In the genomic region with DNA sequence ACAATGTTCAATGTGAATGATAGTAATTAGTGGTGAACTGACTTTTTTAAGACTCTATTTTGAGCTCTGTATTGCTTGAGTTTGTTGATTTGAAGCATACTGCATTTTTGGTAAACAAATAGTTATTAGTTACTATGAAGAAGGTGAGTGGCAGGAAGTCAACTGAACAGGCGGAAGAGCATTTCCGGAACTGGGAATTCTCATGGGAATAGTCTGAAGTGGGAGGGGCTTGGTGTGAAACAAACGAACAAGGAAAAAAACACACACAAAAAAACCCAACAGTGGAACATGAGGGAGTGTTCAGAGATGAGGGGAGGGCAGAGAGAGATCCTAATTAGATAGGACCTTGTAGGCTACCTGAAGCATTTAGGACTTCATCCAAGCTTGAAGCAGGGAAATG, we compare ENCODE assay signal across 16 cellular contexts. TPM values are rescaled to one million over a fixed set of nuclear protein-coding genes. Genes with fewer than 3 reads are reported as not detected.
A peak's percentile ranks its signal among the peaks of the same experiment; 100 is the strongest.
DNase-seq lines count a peak whose midpoint lies in the region; FAIRE-seq and TF ChIP-seq lines count a peak whose summit lies in the region.
"Had no signal": no experiment of that assay in that cellular context is flagged by ENCODE, and none has a peak within 500 bp of the region (broad histone marks: within the 10 kb centered on the region; RNA-seq: fewer than 3 reads in every experiment).

No MANE protein-coding gene starts in this region.

- H3K27me3 ChIP-seq in OCI-LY3 (ENCODE audit: low read depth, low read length) (no peaks in the 10 kb centered on the region), endodermal cell (ENCODE audit: control insufficient read depth, insufficient read depth, low read length, poor library complexity, severe bottlenecking) (no peaks in the 10 kb centered on the region), parathyroid adenoma (ENCODE audit: control insufficient read depth, insufficient read depth, low read length) (no peaks in the 10 kb centered on the region)

- H3K4me3 Mint-ChIP-seq in endodermal cell: no peak overlapping the region
- H3K4me3 Mint-ChIP-seq: T-helper 1 cell treated with Interleukin-12 subunit alpha and Interleukin-12 subunit beta and Interleukin-4 antibody, amounts not matched to agents 30 μg/mL and 1 μg/mL, for 36 hours had no signal

- peak; percentile 17 for DNase-seq in COLO829 (ENCODE audit: low spot score)
- DNase-seq in endodermal cell: no peak
- no peak for DNase-seq in activated gamma-delta T cell (lab: John Stamatoyannopoulos, UW)
- DNase-seq in KG1 (lab: John Stamatoyannopoulos, UW): no peak
- DNase-seq in HTR-8/SVneo (ENCODE audit: insufficient read length, low spot score): no peak
- DNase-seq: C1 segment of cervical spinal cord, EL, NCI-H1417 treated with DMSO at 0.1 percent for 48 hours, NCI-H1930, NCI-H510A, Right ventricle myocardium superior had no signal

- no peaks in the 10 kb centered on the region for H3K36me3 Mint-ChIP-seq in endodermal cell (ENCODE audit: low read depth)

- H3K9ac ChIP-seq in OCI-LY3 (ENCODE audit: low read length) (no peak overlapping the region), endodermal cell (ENCODE audit: extremely low read depth, low read length, poor library complexity, severe bottlenecking) (no peak overlapping the region), parathyroid adenoma (no peak overlapping the region)

- H3K4me3 ChIP-seq in OCI-LY3 (ENCODE audit: low read length) (no peak overlapping the region), endodermal cell (ENCODE audit: low read length) (no peak overlapping the region), parathyroid adenoma (ENCODE audit: low read depth, low read length) (no peak overlapping the region)

- no peaks in the 10 kb centered on the region for H3K79me2 ChIP-seq in OCI-LY3 (ENCODE audit: low read length)
- no peaks in the 10 kb centered on the region for H3K79me2 ChIP-seq in parathyroid adenoma

- H3K4me2 ChIP-seq in OCI-LY3 (ENCODE audit: low read length): 0 out of 2 replicates have a peak overlapping the region, but pooled peaks have one; percentile 68
- H3K4me2 ChIP-seq in parathyroid adenoma (ENCODE audit: low read length): peak overlapping the region; percentile 34

- TF ChIP-seq CTCF in OCI-LY3 (IDR thresholded peaks at IDR 0.05; ENCODE audit: low read depth, low read length) (no peak), endodermal cell (conservative IDR thresholded peaks at IDR 0.05) (no peak), parathyroid adenoma (IDR thresholded peaks at IDR 0.05) (no peak)

- H3K9me3 Mint-ChIP-seq in endodermal cell: no peaks in the 10 kb centered on the region
- H3K9me3 Mint-ChIP-seq: T-helper 1 cell treated with Interleukin-12 subunit alpha and Interleukin-12 subunit beta and Interleukin-4 antibody, amounts not matched to agents 30 μg/mL and 1 μg/mL, for 36 hours had no signal

- H3K27ac Mint-ChIP-seq in endodermal cell: peak overlapping the region; percentile 8
- H3K27ac Mint-ChIP-seq: T-helper 1 cell treated with Interleukin-12 subunit alpha and Interleukin-12 subunit beta and Interleukin-4 antibody, amounts not matched to agents 30 μg/mL and 1 μg/mL, for 36 hours had no signal

- H3K4me1 ChIP-seq in OCI-LY3 (ENCODE audit: low read length): peaks cover 25% of the 10 kb centered on the region
- H3K4me1 ChIP-seq in endodermal cell (ENCODE audit: control insufficient read depth, insufficient read depth, low read length): no peaks in the 10 kb centered on the region
- no peaks in the 10 kb centered on the region for H3K4me1 ChIP-seq in parathyroid adenoma

- H3K27me3 Mint-ChIP-seq in endodermal cell (ENCODE audit: insufficient read depth): no peaks in the 10 kb centered on the region

- peak overlapping the region; percentile 60; the same call in 1 of the 2 replicates for H2AFZ ChIP-seq in OCI-LY3 (ENCODE audit: low read depth, low read length)
- H2AFZ ChIP-seq in parathyroid adenoma: peak overlapping the region; percentile 69

- H3K27ac ChIP-seq in OCI-LY3 (ENCODE audit: low read length) (no peak overlapping the region), endodermal cell (ENCODE audit: low read depth, low read length) (no peak overlapping the region), parathyroid adenoma (no peak overlapping the region)
- H3K27ac ChIP-seq: HL-60 had no signal

- FAIRE-seq in HTR-8/SVneo (lab: Jason Lieb, UNC): no peak
- FAIRE-seq: RCC 7860 had no signal

- H4K20me1 ChIP-seq in OCI-LY3 (ENCODE audit: insufficient read depth, low read length): no peaks in the 10 kb centered on the region

- no peaks in the 10 kb centered on the region for H3K36me3 ChIP-seq in OCI-LY3 (replicated peaks; ENCODE audit: low read depth, low read length)
- no peaks in the 10 kb centered on the region for H3K36me3 ChIP-seq in endodermal cell (ENCODE audit: control insufficient read depth, insufficient read depth, low read length)
- no peaks in the 10 kb centered on the region for H3K36me3 ChIP-seq in parathyroid adenoma (ENCODE audit: control insufficient read depth, insufficient read depth, low read length)

- H3K9me3 ChIP-seq in OCI-LY3 (ENCODE audit: insufficient read depth, low read length) (no peaks in the 10 kb centered on the region), endodermal cell (ENCODE audit: control insufficient read depth, low read length) (no peaks in the 10 kb centered on the region), parathyroid adenoma (ENCODE audit: control insufficient read depth, low read length) (no peaks in the 10 kb centered on the region)

- 94% methylated on average over 3 of the region's 3 CpGs; no CpG with 5 or more reads in 1 of the 2 experiments for WGBS in endodermal cell (ENCODE audit: insufficient coverage in 1 of 2, insufficient read length in 1 of 2), 2 experiments

- no peaks in the 10 kb centered on the region for H3K4me1 Mint-ChIP-seq in endodermal cell

RNA-seq across cellular contexts. Expression of a gene that starts 43.9 kb away (rescaled TPM):
- total RNA-seq in endodermal cell: under 1 TPM in 1 of 2 donors, not detected in 1; 0.20 TPM
- polyA plus RNA-seq in endodermal cell (2013, experiment 1 of 2): 0.43 TPM
- 0.41 TPM for polyA plus RNA-seq in endodermal cell (2013, experiment 2 of 2)
- total RNA-seq: Right ventricle myocardium superior had no signal
